ENCODE assay signal across 16 cellular contexts in the genomic region with DNA sequence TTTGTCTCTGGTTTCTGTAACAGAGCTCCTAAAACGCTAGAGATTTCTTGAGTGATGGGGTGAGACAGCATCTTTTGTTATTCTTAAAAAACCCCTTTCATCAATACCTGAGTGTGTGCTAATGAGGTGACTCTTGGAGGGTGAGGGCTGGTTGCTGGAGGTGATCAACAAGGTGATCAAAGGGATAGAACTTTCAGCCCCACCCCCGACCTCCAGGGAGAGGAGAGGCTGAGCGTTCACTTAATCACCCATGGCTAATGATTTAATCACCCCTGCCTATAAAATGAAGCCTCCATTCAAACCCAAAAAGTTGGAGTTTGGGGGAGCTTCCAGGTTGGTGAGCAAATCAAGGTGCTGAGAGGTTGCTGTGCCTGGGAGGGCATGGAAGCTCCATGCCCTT.
DNase-seq lines count a peak whose midpoint lies in the region; ATAC-seq and TF ChIP-seq lines count a peak whose summit lies in the region.
"Had no signal": no experiment of that assay in that cellular context is flagged by ENCODE, and none has a peak within 500 bp of the region (broad histone marks: within the 10 kb centered on the region; RNA-seq: fewer than 3 reads in every experiment).

No MANE protein-coding gene starts in this region.

- POLR2A ChIA-PET in Panc1 (lab: Charles Lee), result no interaction called here

- H3K79me2 ChIP-seq in GM23338 (replicated peaks; ENCODE audit: insufficient read depth), result no peaks in the 10 kb centered on the region

- no peak overlapping the region for H3K4me3 Mint-ChIP-seq in GM23338
- H3K4me3 Mint-ChIP-seq: CD4-positive, alpha-beta memory T cell had no signal

- CTCF ChIA-PET in Panc1 (lab: Charles Lee), result no interaction called here

- ATAC-seq in GM23338, result no peak
- no peak for ATAC-seq in Panc1
- no peak for ATAC-seq in HG02884 (IDR thresholded peaks at IDR 0.05; ENCODE audit: unreplicated experiment)
- ATAC-seq in HG03354 (IDR thresholded peaks at IDR 0.05; ENCODE audit: poor library complexity, severe bottlenecking, unreplicated experiment), result no peak

- intact Hi-C loops in Panc1 (cut with micrococcal nuclease; ENCODE audit: unreplicated experiment) (no loop called here), esophagus muscularis mucosa (cut with DNase I) (no loop called here)

- TF ChIP-seq POLR2A in esophagus muscularis mucosa (IDR thresholded peaks at IDR 0.05; ENCODE audit: low read depth), result no peak

- peak; percentile 7 for DNase-seq in GM23338 (ENCODE audit: low spot score)
- DNase-seq in Panc1 (ENCODE audit: low read depth, low spot score), result no peak
- DNase-seq in esophagus muscularis mucosa (ENCODE audit: extremely low spot score), result peak; percentile 53
- DNase-seq in stimulated activated CD4-positive, alpha-beta T cell treated with anti-CD3 and anti-CD28 coated beads, Interleukin-4, amount 100 ng/mL, for 1 hour, result no peak
- DNase-seq in MV-4-11 (lab: John Stamatoyannopoulos, UW), result no peak
- DNase-seq: C1 segment of cervical spinal cord; Calu3; CD4-positive, alpha-beta memory T cell; COR-L47; DMS153; DND-41; GDM1; GOT3; HCEC 1CT had no signal

- H3K27me3 ChIP-seq in GM23338 (ENCODE audit: insufficient read depth), result no peaks in the 10 kb centered on the region
- H3K27me3 ChIP-seq in Panc1 (ENCODE audit: control insufficient read depth, insufficient read depth, low read length), result no peaks in the 10 kb centered on the region
- H3K27me3 ChIP-seq in esophagus muscularis mucosa, result peaks cover 0 to 3% (median 0%) of the 10 kb centered on the region in 4 donors

- H3K36me3 ChIP-seq in GM23338 (ENCODE audit: insufficient read depth) (no peaks in the 10 kb centered on the region), Panc1 (ENCODE audit: control insufficient read depth, insufficient read depth, low read length) (no peaks in the 10 kb centered on the region), esophagus muscularis mucosa (no peaks in the 10 kb centered on the region)

- H3K9me3 ChIP-seq in Panc1 (ENCODE audit: control insufficient read depth, insufficient read depth, low read depth, low read length) (no peaks in the 10 kb centered on the region), esophagus muscularis mucosa (no peaks in the 10 kb centered on the region)

- no peak for TF ChIP-seq EP300 in esophagus muscularis mucosa (IDR thresholded peaks at IDR 0.05)

- no peak overlapping the region for H3K27ac ChIP-seq in GM23338 (ENCODE audit: low read depth)
- H3K27ac ChIP-seq in Panc1 (ENCODE audit: low read length), result no peak overlapping the region
- H3K27ac ChIP-seq in esophagus muscularis mucosa (replicated peaks in 1 of 4), result no peak overlapping the region

- H2AFZ ChIP-seq in GM23338, result no peak overlapping the region

- no peaks in the 10 kb centered on the region for H3F3A ChIP-seq in GM23338 (replicated peaks; ENCODE audit: low read depth)

- TF ChIP-seq CTCF in GM23338 (conservative IDR thresholded peaks at IDR 0.05; ENCODE audit: low read depth in 2 of 2) (no peak), Panc1 (IDR thresholded peaks at IDR 0.05) (no peak), esophagus muscularis mucosa (IDR thresholded peaks at IDR 0.05) (no peak)

- TSS peak; percentile 42 for BruUV-seq in Panc1 (replicated peaks; lab: Mats Ljungman, UMichigan)

- H4K20me1 ChIP-seq in GM23338 (replicated peaks; ENCODE audit: insufficient read depth), result no peaks in the 10 kb centered on the region

- in situ Hi-C loops in Panc1 (cut with HindIII; ENCODE audit: low pct_unique_long_range_greater_than_20kb, low sequenced_read_pairs), result no loop called here

- peaks cover 3% of the 10 kb centered on the region; the same call in 1 of the 2 replicates for H3K9me2 ChIP-seq in GM23338 (ENCODE audit: insufficient read depth)

- no peak overlapping the region for H3K4me2 ChIP-seq in GM23338

- H3K4me1 ChIP-seq in GM23338 (ENCODE audit: insufficient read depth) (no peaks in the 10 kb centered on the region), Panc1 (ENCODE audit: control insufficient read depth, insufficient read depth, low read length) (no peaks in the 10 kb centered on the region), esophagus muscularis mucosa (no peaks in the 10 kb centered on the region)

- no peak overlapping the region for H3K27ac Mint-ChIP-seq in GM23338
- H3K27ac Mint-ChIP-seq: CD4-positive, alpha-beta memory T cell had no signal

- no peaks in the 10 kb centered on the region for H3K36me3 Mint-ChIP-seq in GM23338 (ENCODE audit: low read depth)
- H3K36me3 Mint-ChIP-seq: CD4-positive, alpha-beta memory T cell had no signal

- H3K4me1 Mint-ChIP-seq in GM23338, result peaks cover 6% of the 10 kb centered on the region; the same call in 2 of the 3 replicates
- H3K4me1 Mint-ChIP-seq: CD4-positive, alpha-beta memory T cell had no signal

- no peaks in the 10 kb centered on the region for H3K27me3 Mint-ChIP-seq in GM23338 (ENCODE audit: insufficient read depth, low read depth, poor library complexity)

- no peak overlapping the region for H3K4me3 ChIP-seq in GM23338
- H3K4me3 ChIP-seq in Panc1 (ENCODE audit: low read depth in 2 of 2, low read length in 2 of 2), result no peak overlapping the region
- H3K4me3 ChIP-seq in esophagus muscularis mucosa, result no peak overlapping the region

- H3K9me3 Mint-ChIP-seq in GM23338, result no peaks in the 10 kb centered on the region; the same call in 1 of the 3 replicates

- WGBS in esophagus muscularis mucosa, result 66% methylated on average over 3 of the region's 3 CpGs

TF ChIP-seq in GM23338, 12 proteins besides CTCF, POLR2A, EP300 and RAD21 (continues in another document):
- TF ChIP-seq CREB1 (CRISPR knock-in tag; IDR thresholded peaks at IDR 0.05; ENCODE audit: low read depth) (no peak), POLR2AphosphoS5 (IDR thresholded peaks at IDR 0.05; ENCODE audit: low read depth) (no peak), EZH2phosphoT487 (IDR thresholded peaks at IDR 0.05; ENCODE audit: unreplicated experiment) (no peak), ZNF331 (CRISPR knock-in tag; IDR thresholded peaks at IDR 0.05; ENCODE audit: low read depth) (no peak), STAT1 (IDR thresholded peaks at IDR 0.05; ENCODE audit: unreplicated experiment) (no peak), ZNF114 (CRISPR knock-in tag; IDR thresholded peaks at IDR 0.05) (no peak), NANOG (IDR thresholded peaks at IDR 0.05; ENCODE audit: borderline replicate concordance) (no peak), EZH2 (IDR thresholded peaks at IDR 0.05; ENCODE audit: low read depth, unreplicated experiment) (no peak), JUNB (IDR thresholded peaks at IDR 0.05; ENCODE audit: unreplicated experiment) (no peak)
- TF ChIP-seq, protein P1, sequence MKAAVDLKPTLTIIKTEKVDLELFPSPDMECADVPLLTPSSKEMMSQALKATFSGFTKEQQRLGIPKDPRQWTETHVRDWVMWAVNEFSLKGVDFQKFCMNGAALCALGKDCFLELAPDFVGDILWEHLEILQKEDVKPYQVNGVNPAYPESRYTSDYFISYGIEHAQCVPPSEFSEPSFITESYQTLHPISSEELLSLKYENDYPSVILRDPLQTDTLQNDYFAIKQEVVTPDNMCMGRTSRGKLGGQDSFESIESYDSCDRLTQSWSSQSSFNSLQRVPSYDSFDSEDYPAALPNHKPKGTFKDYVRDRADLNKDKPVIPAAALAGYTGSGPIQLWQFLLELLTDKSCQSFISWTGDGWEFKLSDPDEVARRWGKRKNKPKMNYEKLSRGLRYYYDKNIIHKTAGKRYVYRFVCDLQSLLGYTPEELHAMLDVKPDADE (IDR thresholded peaks at IDR 0.05), result no peak
- TF ChIP-seq, protein P2, sequence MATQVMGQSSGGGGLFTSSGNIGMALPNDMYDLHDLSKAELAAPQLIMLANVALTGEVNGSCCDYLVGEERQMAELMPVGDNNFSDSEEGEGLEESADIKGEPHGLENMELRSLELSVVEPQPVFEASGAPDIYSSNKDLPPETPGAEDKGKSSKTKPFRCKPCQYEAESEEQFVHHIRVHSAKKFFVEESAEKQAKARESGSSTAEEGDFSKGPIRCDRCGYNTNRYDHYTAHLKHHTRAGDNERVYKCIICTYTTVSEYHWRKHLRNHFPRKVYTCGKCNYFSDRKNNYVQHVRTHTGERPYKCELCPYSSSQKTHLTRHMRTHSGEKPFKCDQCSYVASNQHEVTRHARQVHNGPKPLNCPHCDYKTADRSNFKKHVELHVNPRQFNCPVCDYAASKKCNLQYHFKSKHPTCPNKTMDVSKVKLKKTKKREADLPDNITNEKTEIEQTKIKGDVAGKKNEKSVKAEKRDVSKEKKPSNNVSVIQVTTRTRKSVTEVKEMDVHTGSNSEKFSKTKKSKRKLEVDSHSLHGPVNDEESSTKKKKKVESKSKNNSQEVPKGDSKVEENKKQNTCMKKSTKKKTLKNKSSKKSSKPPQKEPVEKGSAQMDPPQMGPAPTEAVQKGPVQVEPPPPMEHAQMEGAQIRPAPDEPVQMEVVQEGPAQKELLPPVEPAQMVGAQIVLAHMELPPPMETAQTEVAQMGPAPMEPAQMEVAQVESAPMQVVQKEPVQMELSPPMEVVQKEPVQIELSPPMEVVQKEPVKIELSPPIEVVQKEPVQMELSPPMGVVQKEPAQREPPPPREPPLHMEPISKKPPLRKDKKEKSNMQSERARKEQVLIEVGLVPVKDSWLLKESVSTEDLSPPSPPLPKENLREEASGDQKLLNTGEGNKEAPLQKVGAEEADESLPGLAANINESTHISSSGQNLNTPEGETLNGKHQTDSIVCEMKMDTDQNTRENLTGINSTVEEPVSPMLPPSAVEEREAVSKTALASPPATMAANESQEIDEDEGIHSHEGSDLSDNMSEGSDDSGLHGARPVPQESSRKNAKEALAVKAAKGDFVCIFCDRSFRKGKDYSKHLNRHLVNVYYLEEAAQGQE (IDR thresholded peaks at IDR 0.05; ENCODE audit: unreplicated experiment), result no peak

Comparison
In these comparisons a context has a peak if more than half of its experiments do, and no peak if none do; other contexts are left out.
1. DNase-seq: peak in GM23338 (single experiment) and esophagus muscularis mucosa (single experiment); none in Panc1 (single experiment), stimulated activated CD4-positive, alpha-beta T cell treated with anti-CD3 and anti-CD28 coated beads, Interleukin-4, amount 100 ng/mL, for 1 hour (single experiment) and MV-4-11 (single experiment).